ENCODE assay signal across 19 cellular contexts in the genomic region with DNA sequence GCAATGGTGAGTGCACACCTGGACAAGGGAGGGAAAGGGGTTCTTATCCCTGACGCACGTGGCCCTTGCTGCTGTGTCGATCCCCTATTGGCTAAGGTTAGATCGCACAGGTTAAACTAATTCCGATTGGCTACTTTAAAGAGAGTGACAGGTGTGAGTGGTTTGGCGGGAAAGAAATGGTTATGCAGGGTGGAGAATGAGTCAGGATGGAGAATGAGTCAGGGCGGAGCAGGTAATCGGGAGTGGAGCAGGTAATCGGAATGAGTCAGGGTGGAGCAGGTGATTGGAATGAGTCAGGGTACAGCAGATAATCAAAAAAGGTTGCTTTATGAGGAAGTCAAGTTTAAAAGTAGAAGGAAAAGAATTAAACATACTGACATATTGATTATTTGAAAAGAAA. TPM values are rescaled to one million over a fixed set of nuclear protein-coding genes. Genes with fewer than 3 reads are reported as not detected.
DNase-seq lines count a peak whose midpoint lies in the region; ATAC-seq and TF ChIP-seq lines count a peak whose summit lies in the region.
"Had no signal": no experiment of that assay in that cellular context is flagged by ENCODE, and none has a peak within 500 bp of the region (broad histone marks: within the 10 kb centered on the region; RNA-seq: fewer than 3 reads in every experiment).

No MANE protein-coding gene starts in this region.

- H3K56ac ChIP-seq in mesendoderm (ENCODE audit: low read length) = no peak overlapping the region

- H3K4me2 ChIP-seq in mesendoderm (ENCODE audit: low read length) = no peak overlapping the region
- H3K4me2 ChIP-seq: GM23338 had no signal

- no peak overlapping the region for H3K9ac ChIP-seq in mesendoderm (ENCODE audit: low read length)

- H2BK5ac ChIP-seq in mesendoderm (ENCODE audit: low read length) = no peak overlapping the region

- DNase-seq in activated CD4-positive, alpha-beta T cell treated with anti-CD3 and anti-CD28 coated beads for 48 hours = peak; percentile 7
- DNase-seq in activated CD4-positive, alpha-beta T cell treated with anti-CD3 and anti-CD28 coated beads, Interleukin-2, amount 50 U/mL, for 1 hour = no peak
- no peak for DNase-seq in RWPE2 (ENCODE audit: low spot score)
- peak; percentile 56 for DNase-seq in epithelial cell of prostate (ENCODE audit: low read depth, low spot score)
- DNase-seq in mesendoderm = peak; percentile 44
- DNase-seq in putamen (ENCODE audit: low spot score) = no peak
- DNase-seq in stimulated activated CD4-positive, alpha-beta T cell treated with anti-CD3 and anti-CD28 coated beads, Interleukin-4, amount 100 ng/mL, for 4 hours = no peak
- DNase-seq in NCI-H1436 treated with DMSO at 0.1 percent for 48 hours (lab: John Stamatoyannopoulos, UW) = no peak
- DNase-seq: 8988T, KBM-7, MV-4-11, NCI-H1417 treated with DMSO at 0.1 percent for 48 hours, NCI-H1930, NCI-H345, NCI-H524 treated with DMSO at 0.1 percent for 48 hours had no signal

- WGBS in mesendoderm (ENCODE audit: extremely low coverage, insufficient coverage, low lambda C conversion rate) = no CpG with 5 or more reads among the region's 9 CpGs

- H3K27me3 ChIP-seq in RWPE2 (ENCODE audit: insufficient read depth, poor library complexity, severe bottlenecking) (no peaks in the 10 kb centered on the region), mesendoderm (ENCODE audit: insufficient read depth, low read length, poor library complexity) (no peaks in the 10 kb centered on the region)
- H3K27me3 ChIP-seq: SJSA1 had no signal

- no peak overlapping the region for H4K5ac ChIP-seq in mesendoderm (ENCODE audit: low read length)

- no peak overlapping the region for H2AK5ac ChIP-seq in mesendoderm (ENCODE audit: low read length)

- H2BK15ac ChIP-seq in mesendoderm (replicated peaks; ENCODE audit: low read depth) = no peak overlapping the region

- no peak for TF ChIP-seq CTCF in RWPE2 (IDR thresholded peaks at IDR 0.05; ENCODE audit: poor library complexity, severe bottlenecking)

- H3K36me3 ChIP-seq in RWPE2 (ENCODE audit: low read depth) (no peaks in the 10 kb centered on the region), mesendoderm (ENCODE audit: control insufficient read depth, insufficient read depth, low read length) (no peaks in the 10 kb centered on the region)
- H3K36me3 ChIP-seq: SJSA1 had no signal

- peaks cover 25% of the 10 kb centered on the region for H3K4me1 ChIP-seq in RWPE2 (ENCODE audit: insufficient read depth, poor library complexity, severe bottlenecking)
- peaks cover 2% of the 10 kb centered on the region for H3K4me1 ChIP-seq in mesendoderm (ENCODE audit: control insufficient read depth, low read depth, low read length)

- H3K18ac ChIP-seq in mesendoderm (ENCODE audit: low read length) = no peak overlapping the region

- H3K4me3 ChIP-seq in RWPE2 (ENCODE audit: severe bottlenecking) = no peak overlapping the region
- no peak overlapping the region for H3K4me3 ChIP-seq in mesendoderm (ENCODE audit: low read length)
- H3K4me3 ChIP-seq: GM23338, SJSA1 had no signal

- ATAC-seq in RWPE2 (ENCODE audit: low read depth) = peak; percentile 58
- ATAC-seq: GM23338 had no signal

- H3K27ac ChIP-seq in RWPE2 (ENCODE audit: poor library complexity, severe bottlenecking) = no peak overlapping the region
- H3K27ac ChIP-seq in epithelial cell of prostate = peak overlapping the region; percentile 7
- H3K27ac ChIP-seq in mesendoderm (ENCODE audit: low read depth, low read length) = no peak overlapping the region
- H3K27ac ChIP-seq: SJSA1 had no signal

- H4K8ac ChIP-seq in mesendoderm (ENCODE audit: low read depth, low read length) = no peak overlapping the region

- H3K79me2 ChIP-seq in mesendoderm (ENCODE audit: control insufficient read depth, insufficient read depth, low read length) = no peaks in the 10 kb centered on the region

- H3K79me1 ChIP-seq in mesendoderm (ENCODE audit: low read length) = no peaks in the 10 kb centered on the region

- no peaks in the 10 kb centered on the region for H3K9me3 ChIP-seq in RWPE2 (ENCODE audit: severe bottlenecking)
- H3K9me3 ChIP-seq: SJSA1 had no signal

- no peak overlapping the region for H2BK120ac ChIP-seq in mesendoderm (ENCODE audit: low read depth, low read length)

- H3K4ac ChIP-seq in mesendoderm (ENCODE audit: low read depth, low read length) = no peak overlapping the region

- H3K23ac ChIP-seq in mesendoderm (ENCODE audit: low read length) = no peak overlapping the region

RNA-seq across cellular contexts. Expression of gene SIAH3, which starts 24.4 kb away (rescaled TPM):
- 0.04 TPM for polyA plus RNA-seq in mesendoderm (2013, experiment 1 of 2)
- polyA plus RNA-seq in mesendoderm (2013, experiment 2 of 2) = 0.03 TPM
- polyA plus RNA-seq: AG04450, CD14-positive monocyte had no signal

Comparison
In these comparisons a context has a peak if more than half of its experiments do, and no peak if none do; other contexts are left out.
1. DNase-seq: peak in activated CD4-positive, alpha-beta T cell treated with anti-CD3 and anti-CD28 coated beads for 48 hours (single experiment), epithelial cell of prostate (single experiment) and mesendoderm (single experiment); none in activated CD4-positive, alpha-beta T cell treated with anti-CD3 and anti-CD28 coated beads, Interleukin-2, amount 50 U/mL, for 1 hour (single experiment), RWPE2 (single experiment), putamen (single experiment), stimulated activated CD4-positive, alpha-beta T cell treated with anti-CD3 and anti-CD28 coated beads, Interleukin-4, amount 100 ng/mL, for 4 hours (0 of 2) and NCI-H1436 treated with DMSO at 0.1 percent for 48 hours (single experiment).